In genomic region chr12:43501705-43502104, GRCh38 we compare ENCODE assay signal across 9 cellular contexts. TPM values are rescaled to one million over a fixed set of nuclear protein-coding genes. Genes with fewer than 3 reads are reported as not detected.
DNase-seq lines count a peak whose midpoint lies in the region; ATAC-seq and TF ChIP-seq lines count a peak whose summit lies in the region.
"Had no signal": no experiment of that assay in that cellular context is flagged by ENCODE, and none has a peak within 500 bp of the region (broad histone marks: within the 10 kb centered on the region; RNA-seq: fewer than 3 reads in every experiment).

No MANE protein-coding gene starts in this region.

- no peaks in the 10 kb centered on the region for H3K36me3 ChIP-seq in HCT116 (ENCODE audit: control insufficient read depth in 1 of 2, insufficient read depth in 2 of 2, low read length in 2 of 2)

- RAD21 ChIA-PET in HCT116 (lab: Charles Lee; ENCODE audit: low non-redundant PET in 1 of 2, low total read pairs in 2 of 2, uncharacterized antibody in 2 of 2, unreplicated experiment in 2 of 2): interaction anchor here (0.8 to 1.6 kb wide), 2 partner anchors 381 kb away, joined by 3 to 7 read pairs; no protein-coding TSS in a partner anchor

- H3K27ac ChIP-seq in HCT116 (ENCODE audit: low read depth, low read length): no peak overlapping the region

- CTCF ChIA-PET in HCT116 (lab: Charles Lee): interaction anchor here (0.7 to 1.0 kb wide), 6 partner anchors 13 to 381 kb away, joined by 3 to 18 read pairs (median 4); no protein-coding TSS in a partner anchor

- no peak overlapping the region for H3K9ac ChIP-seq in HCT116 (ENCODE audit: low read length)

- no peaks in the 10 kb centered on the region for H3K4me1 ChIP-seq in HCT116 (ENCODE audit: control insufficient read depth in 1 of 2, insufficient read depth in 2 of 2, low read length in 2 of 2)

- H3K9me2 ChIP-seq in HCT116 (ENCODE audit: insufficient read depth): no peaks in the 10 kb centered on the region

- no peak overlapping the region for H2AFZ ChIP-seq in HCT116 (ENCODE audit: low read depth, low read length, poor library complexity, severe bottlenecking)

- H3K4me2 ChIP-seq in HCT116 (ENCODE audit: low read length): no peak overlapping the region

- H3K79me2 ChIP-seq in HCT116 (ENCODE audit: insufficient read depth, low read length): no peaks in the 10 kb centered on the region

- TF ChIP-seq CTCF in AG09319 (IDR thresholded peaks at IDR 0.05; ENCODE audit: low read depth, low read length): peak; percentile 61
- peak; percentile 61 to 75 (median 65) for TF ChIP-seq CTCF in HCT116 (IDR thresholded peaks at IDR 0.05 in 2 of 3, conservative IDR thresholded peaks at IDR 0.05 in 1 of 3; ENCODE audit: borderline replicate concordance in 1 of 3, insufficient read depth in 1 of 3, low read depth in 2 of 3, low read length in 2 of 3)

- POLR2A ChIA-PET in HCT116 (lab: Charles Lee): no interaction called here

- ATAC-seq in HCT116: no peak
- ATAC-seq in HG03378 (IDR thresholded peaks at IDR 0.05; ENCODE audit: unreplicated experiment): no peak

- intact Hi-C loops in HCT116 (cut with micrococcal nuclease): loop anchor here (2.0 to 5.0 kb wide), 3 partner anchors 149 to 381 kb away; no protein-coding TSS in a partner anchor

- BruUV-seq in HCT116 (replicated peaks; lab: Mats Ljungman, UMichigan): no TSS peak

- TF ChIP-seq POLR2A in HCT116 (IDR thresholded peaks at IDR 0.05; ENCODE audit: borderline replicate concordance, extremely low read depth, insufficient read depth, insufficient read length): no peak

- no peaks in the 10 kb centered on the region for H3K9me3 ChIP-seq in HCT116 (ENCODE audit: control insufficient read depth in 1 of 2, insufficient read depth in 1 of 2, low read depth in 1 of 2, low read length in 2 of 2)

- no peaks in the 10 kb centered on the region for H3K27me3 ChIP-seq in HCT116 (ENCODE audit: insufficient read depth, low read length)

- H3K4me3 ChIP-seq in HCT116 (replicated peaks in 1 of 2; ENCODE audit: low read depth in 1 of 2, low read length in 2 of 2): no peak overlapping the region

- H4K20me1 ChIP-seq in HCT116 (ENCODE audit: insufficient read depth): no peaks in the 10 kb centered on the region

- DNase-seq in AG09319 (ENCODE audit: extremely low read depth, low read depth): peak; percentile 2
- DNase-seq in HCT116 (ENCODE audit: low read depth, low spot score): peak; percentile 36
- peak; percentile 57 for DNase-seq in RKO (ENCODE audit: low spot score)
- peak; percentile 13 for DNase-seq in glomerular visceral epithelial cell (ENCODE audit: extremely low spot score)
- no peak for DNase-seq in NCI-H774 (lab: John Stamatoyannopoulos, UW)
- no peak for DNase-seq in midbrain (lab: John Stamatoyannopoulos, UW)
- DNase-seq in GOT3 (lab: John Stamatoyannopoulos, UW): no peak
- DNase-seq: stimulated activated CD4-positive, alpha-beta T cell treated with anti-CD3 and anti-CD28 coated beads, Interleukin-12 subunit alpha, Interleukin-12 subunit beta, amount 100 ng/mL, for 4 hours had no signal

- peak; percentile 72 for TF ChIP-seq RAD21 in HCT116 (IDR thresholded peaks at IDR 0.05; ENCODE audit: low read depth)

TF ChIP-seq in HCT116, 20 proteins besides CTCF, POLR2A, EP300 and RAD21:
- TF ChIP-seq POLR2AphosphoS5 (IDR thresholded peaks at IDR 0.05; ENCODE audit: low read depth, low read length): no peak
- no peak for TF ChIP-seq ZNF274 (IDR thresholded peaks at IDR 0.05; ENCODE audit: low read depth, low read length)

RNA-seq across cellular contexts. Expression of gene ADAMTS20, which starts 50.3 kb away (rescaled TPM):
- total RNA-seq in HCT116 (2021; ENCODE audit: unreplicated experiment): not detected
- not detected in 2 replicates for polyA plus RNA-seq in HCT116 (2012)

Comparison
In these comparisons a context has a peak if more than half of its experiments do, and no peak if none do; other contexts are left out.
1. DNase-seq: peak in AG09319 (single experiment), HCT116 (single experiment), RKO (single experiment) and glomerular visceral epithelial cell (single experiment); none in NCI-H774 (single experiment), midbrain (single experiment) and GOT3 (single experiment).